ENCODE assay signal across 22 cellular contexts in genomic region chr5:137316346-137316736, GRCh38.
DNase-seq lines count a peak whose midpoint lies in the region; ATAC-seq and TF ChIP-seq lines count a peak whose summit lies in the region.
"Had no signal": no experiment of that assay in that cellular context is flagged by ENCODE, and none has a peak within 500 bp of the region (broad histone marks: within the 10 kb centered on the region; RNA-seq: fewer than 3 reads in every experiment).

No MANE protein-coding gene starts in this region.

- peaks cover 5% of the 10 kb centered on the region for H3K9me3 Mint-ChIP-seq in mesothelial cell of epicardium
- H3K9me3 Mint-ChIP-seq: activated naive CD4-positive, alpha-beta T cell treated with anti-CD3 and anti-CD28 coated beads for 36 hours; natural killer cell had no signal

- DNase-seq in Right ventricle myocardium superior (no peak), left ventricle myocardium inferior (no peak), choroid plexus epithelial cell (ENCODE audit: low read depth) (peak; percentile 17), iris pigment epithelial cell (ENCODE audit: low read depth) (peak; percentile 31), mesothelial cell of epicardium (ENCODE audit: low spot score in 2 of 2, unreplicated experiment in 2 of 2) (no peak), NCI-H1048 (lab: John Stamatoyannopoulos, UW) (no peak)
- DNase-seq: activated CD4-positive, alpha-beta T cell treated with anti-CD3 and anti-CD28 coated beads, Interleukin-2, amount 50 U/mL, for 4 hours; activated naive CD4-positive, alpha-beta T cell treated with anti-CD3 and anti-CD28 coated beads for 36 hours; brain microvascular endothelial cell; CD4-positive, CD25-positive, alpha-beta regulatory T cell; DMS153; dorsolateral prefrontal cortex; esophagus squamous epithelium; mesenchymal stem cell; natural killer cell; NCI-H2081; stimulated activated naive B cell treated with anti-CD40 and anti-IgM and Interleukin-4, amounts not matched to agents 10 μg/mL and 1 μg/mL and 100 μg/mL, for 72 hours had no signal

- H3K27me3 ChIP-seq in left ventricle myocardium inferior (ENCODE audit: low read depth), result peaks cover 42% of the 10 kb centered on the region
- H3K27me3 ChIP-seq: brain microvascular endothelial cell, dorsolateral prefrontal cortex, tibial artery had no signal

- peaks cover 18% of the 10 kb centered on the region for H3K4me1 ChIP-seq in left ventricle myocardium inferior
- H3K4me1 ChIP-seq: esophagus squamous epithelium had no signal

- H3K27ac Mint-ChIP-seq in mesothelial cell of epicardium, result no peak overlapping the region
- H3K27ac Mint-ChIP-seq: activated naive CD4-positive, alpha-beta T cell treated with anti-CD3 and anti-CD28 coated beads for 36 hours; natural killer cell; progenitor cell of endocrine pancreas; stimulated activated naive B cell treated with anti-CD40 and anti-IgM and Interleukin-4, amounts not matched to agents 10 μg/mL and 1 μg/mL and 100 μg/mL, for 72 hours had no signal

- no peaks in the 10 kb centered on the region for H3K36me3 Mint-ChIP-seq in mesothelial cell of epicardium
- H3K36me3 Mint-ChIP-seq: CD4-positive, CD25-positive, alpha-beta regulatory T cell; natural killer cell; stimulated activated naive B cell treated with anti-CD40 and anti-IgM and Interleukin-4, amounts not matched to agents 10 μg/mL and 1 μg/mL and 100 μg/mL, for 72 hours had no signal

- no peaks in the 10 kb centered on the region for H3K36me3 ChIP-seq in left ventricle myocardium inferior
- H3K36me3 ChIP-seq: brain microvascular endothelial cell, esophagus squamous epithelium, tibial artery had no signal

- H3K4me3 ChIP-seq in left ventricle myocardium inferior (no peak overlapping the region), choroid plexus epithelial cell (ENCODE audit: low read depth, low read length) (no peak overlapping the region)
- H3K4me3 ChIP-seq: A549, dorsolateral prefrontal cortex, esophagus squamous epithelium, tibial artery had no signal

- intact Hi-C loops in Right ventricle myocardium superior (cut with DNase I), result no loop called here
- intact Hi-C loops in left ventricle myocardium inferior (cut with micrococcal nuclease), result no loop called here

- H3K4me3 Mint-ChIP-seq in mesothelial cell of epicardium, result no peak overlapping the region
- H3K4me3 Mint-ChIP-seq: activated naive CD4-positive, alpha-beta T cell treated with anti-CD3 and anti-CD28 coated beads for 36 hours; CD4-positive, CD25-positive, alpha-beta regulatory T cell; natural killer cell; stimulated activated naive B cell treated with anti-CD40 and anti-IgM and Interleukin-4, amounts not matched to agents 10 μg/mL and 1 μg/mL and 100 μg/mL, for 72 hours had no signal

- TF ChIP-seq CTCF in left ventricle myocardium inferior (IDR thresholded peaks at IDR 0.05; ENCODE audit: borderline replicate concordance), result no peak
- no peak for TF ChIP-seq CTCF in choroid plexus epithelial cell (conservative IDR thresholded peaks at IDR 0.05; ENCODE audit: low read depth, low read length)
- TF ChIP-seq CTCF in mesothelial cell of epicardium (IDR thresholded peaks at IDR 0.05; ENCODE audit: unreplicated experiment), result no peak

- peaks cover 78% of the 10 kb centered on the region for H3K27me3 Mint-ChIP-seq in mesothelial cell of epicardium (ENCODE audit: low read depth)

- peak; percentile 23 for ATAC-seq in Right ventricle myocardium superior (ENCODE audit: poor library complexity)
- ATAC-seq in HG03108 (IDR thresholded peaks at IDR 0.05; ENCODE audit: unreplicated experiment), result no peak
- ATAC-seq in GM21737 (IDR thresholded peaks at IDR 0.05; ENCODE audit: unreplicated experiment), result no peak
- ATAC-seq: A549, natural killer cell had no signal

- no peak overlapping the region for H3K27ac ChIP-seq in left ventricle myocardium inferior (replicated peaks)
- H3K27ac ChIP-seq: A549, brain microvascular endothelial cell, esophagus squamous epithelium had no signal

- no peaks in the 10 kb centered on the region for H3K4me1 Mint-ChIP-seq in mesothelial cell of epicardium
- H3K4me1 Mint-ChIP-seq: CD4-positive, CD25-positive, alpha-beta regulatory T cell; natural killer cell; stimulated activated naive B cell treated with anti-CD40 and anti-IgM and Interleukin-4, amounts not matched to agents 10 μg/mL and 1 μg/mL and 100 μg/mL, for 72 hours had no signal

- no peaks in the 10 kb centered on the region for H3K9me3 ChIP-seq in left ventricle myocardium inferior (replicated peaks)
- H3K9me3 ChIP-seq: esophagus squamous epithelium, tibial artery had no signal

Comparison
In these comparisons a context has a peak if more than half of its experiments do, and no peak if none do; other contexts are left out.
1. DNase-seq: peak in choroid plexus epithelial cell (single experiment) and iris pigment epithelial cell (single experiment); none in Right ventricle myocardium superior (single experiment), left ventricle myocardium inferior (single experiment), mesothelial cell of epicardium (0 of 2) and NCI-H1048 (single experiment).